In the genomic region with DNA sequence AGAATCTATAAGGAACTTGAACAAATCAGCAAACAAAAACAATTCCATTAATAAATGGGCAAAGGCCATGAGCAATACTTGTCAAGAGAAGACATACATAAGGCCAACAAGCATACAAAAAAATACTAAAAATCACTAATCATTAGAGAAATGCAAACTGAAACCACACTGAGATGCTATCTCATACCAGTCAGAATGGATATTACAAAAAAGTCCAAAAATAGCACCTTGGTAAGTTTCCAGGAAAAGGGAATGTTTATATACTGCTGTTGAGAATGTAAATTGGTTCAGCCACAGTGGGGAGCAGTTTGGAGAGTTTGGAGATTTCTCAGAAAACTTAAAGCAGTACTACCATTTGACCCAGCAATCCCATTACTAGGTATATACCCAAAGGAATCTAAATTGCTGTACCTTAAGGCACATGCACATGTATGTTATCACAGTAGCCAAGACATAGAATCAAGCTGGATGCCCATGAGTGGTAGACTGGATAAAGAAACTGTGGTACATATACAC, we compare ENCODE assay signal across 23 cellular contexts.
DNase-seq lines count a peak whose midpoint lies in the region; ATAC-seq and TF ChIP-seq lines count a peak whose summit lies in the region.
"Had no signal": no experiment of that assay in that cellular context is flagged by ENCODE, and none has a peak within 500 bp of the region (broad histone marks: within the 10 kb centered on the region; RNA-seq: fewer than 3 reads in every experiment).

No MANE protein-coding gene starts in this region.

- no peaks in the 10 kb centered on the region for H4K20me1 ChIP-seq in IMR-90 (ENCODE audit: insufficient read depth, low read length)

- H3K4me2 ChIP-seq in IMR-90 (ENCODE audit: low read depth, low read length), result no peak overlapping the region

- no peak overlapping the region for H4K5ac ChIP-seq in IMR-90 (ENCODE audit: low read depth, low read length)

- H3K56ac ChIP-seq in IMR-90 (ENCODE audit: extremely low read depth, insufficient read depth, low read length), result no peak overlapping the region

- no peaks in the 10 kb centered on the region; the same call in 1 of the 2 replicates for H3K4me1 ChIP-seq in IMR-90 (ENCODE audit: control insufficient read depth, insufficient read depth, low read length)
- H3K4me1 ChIP-seq: heart left ventricle, parathyroid adenoma had no signal

- BruUV-seq in IMR-90 (replicated peaks; lab: Mats Ljungman, UMichigan), result no TSS peak

- H3K4me3 ChIP-seq in IMR-90 (ENCODE audit: insufficient read depth, low read depth, low read length), result no peak overlapping the region
- no peak overlapping the region for H3K4me3 ChIP-seq in brain microvascular endothelial cell (ENCODE audit: low read depth, low read length)
- H3K4me3 ChIP-seq in fibroblast of villous mesenchyme (ENCODE audit: low read depth, low read length), result no peak overlapping the region
- H3K4me3 ChIP-seq: GM12878, heart left ventricle, lung had no signal

- no peaks in the 10 kb centered on the region for H3K27me3 ChIP-seq in IMR-90 (ENCODE audit: control insufficient read depth, insufficient read depth, low read length)
- no peaks in the 10 kb centered on the region for H3K27me3 ChIP-seq in brain microvascular endothelial cell (replicated peaks)
- H3K27me3 ChIP-seq: heart left ventricle had no signal

- H3K4ac ChIP-seq in IMR-90 (ENCODE audit: low read depth, low read length), result no peak overlapping the region

- H2BK20ac ChIP-seq in IMR-90 (ENCODE audit: low read depth, low read length), result peak overlapping the region; percentile 5; the same call in 1 of the 2 replicates

- no peaks in the 10 kb centered on the region for H3K9me1 ChIP-seq in IMR-90 (ENCODE audit: insufficient read depth, low read length)

- POLR2A ChIA-PET in IMR-90 (lab: Charles Lee; ENCODE audit: unreplicated experiment), result no interaction called here

- H3K14ac ChIP-seq in IMR-90 (replicated peaks; ENCODE audit: low read depth, low read length), result no peak overlapping the region

- H3K36me3 Mint-ChIP-seq in type B pancreatic cell, result no peaks in the 10 kb centered on the region

- in situ Hi-C loops in IMR-90 (cut with MboI; ENCODE audit: low sequenced_read_pairs) (no loop called here), brain microvascular endothelial cell (cut with HindIII; ENCODE audit: low pct_ligation_motif_present, low sequenced_read_pairs) (no loop called here)

- no peak overlapping the region for H2AK5ac ChIP-seq in IMR-90 (ENCODE audit: low read depth, low read length)

- H3K79me1 ChIP-seq in IMR-90 (ENCODE audit: low read depth in 1 of 2, low read length in 2 of 2), result no peaks in the 10 kb centered on the region

- H4K8ac ChIP-seq in IMR-90 (ENCODE audit: low read depth in 2 of 2, low read length in 2 of 2), result no peak overlapping the region

- intact Hi-C loops in IMR-90 (cut with micrococcal nuclease), result no loop called here

- ATAC-seq in IMR-90 (ENCODE audit: low read depth) (peak; percentile 65), GM18868 (IDR thresholded peaks at IDR 0.05; ENCODE audit: unreplicated experiment) (no peak), GM21515 (IDR thresholded peaks at IDR 0.05; ENCODE audit: unreplicated experiment) (no peak)
- ATAC-seq: activated T-cell treated with anti-CD3 and anti-CD28 coated beads, Interleukin-2, amount 50 U/mL, for 72 hours; GM12878; heart left ventricle had no signal

- DNase-seq in IMR-90, result peak; percentile 64
- DNase-seq in brain microvascular endothelial cell, result peak; percentile 17
- peak; percentile 34 for DNase-seq in fibroblast of villous mesenchyme (ENCODE audit: low read depth)
- DNase-seq in NCI-H187 (lab: John Stamatoyannopoulos, UW), result no peak
- DNase-seq in type B pancreatic cell (ENCODE audit: extremely low spot score, unreplicated experiment), result no peak
- DNase-seq: activated CD4-positive, alpha-beta T cell treated with anti-CD3 and anti-CD28 coated beads, Interleukin-2, amount 10 ng/mL, durations not matched to agents 24 days and 14 days; activated naive CD4-positive, alpha-beta T cell; activated T-cell treated with anti-CD3 and anti-CD28 coated beads, Interleukin-2, amount 50 U/mL, for 72 hours; amygdala; CD4-positive, alpha-beta T cell; heart left ventricle; NCI-H1105; NCI-H2029; NCI-H526 treated with DMSO at 0.1 percent for 48 hours; SIG-M5; stimulated activated CD4-positive, alpha-beta T cell treated with anti-CD3 and anti-CD28 coated beads, Interleukin-12 subunit alpha, Interleukin-12 subunit beta, amount 100 ng/mL, for 4 hours; stimulated activated CD4-positive, alpha-beta T cell treated with anti-CD3 and anti-CD28 coated beads, Interleukin-4, amount 100 ng/mL, for 1 hour had no signal

- H2BK15ac ChIP-seq in IMR-90 (ENCODE audit: low read depth, low read length), result no peak overlapping the region

- no peak overlapping the region for H3K23ac ChIP-seq in IMR-90 (ENCODE audit: low read depth, low read length)

- peaks cover 24% of the 10 kb centered on the region for H3K9me3 Mint-ChIP-seq in type B pancreatic cell

- CTCF ChIA-PET in IMR-90 (lab: Yijun Ruan, JAX), result no interaction called here

- H2BK120ac ChIP-seq in IMR-90 (ENCODE audit: low read depth, low read length), result no peak overlapping the region; the same call in 1 of the 2 replicates

- no peak overlapping the region for H2BK5ac ChIP-seq in IMR-90 (ENCODE audit: low read depth, low read length, poor library complexity, severe bottlenecking)

- H4K91ac ChIP-seq in IMR-90 (ENCODE audit: insufficient read depth, low read depth, low read length), result no peak overlapping the region

- no peak for TF ChIP-seq RAD21 in IMR-90 (IDR thresholded peaks at IDR 0.05; ENCODE audit: low read length)

- H3K9ac ChIP-seq in IMR-90 (ENCODE audit: low read depth, low read length), result no peak overlapping the region
- H3K9ac ChIP-seq: parathyroid adenoma had no signal

- no peaks in the 10 kb centered on the region for H3K36me3 ChIP-seq in IMR-90 (ENCODE audit: control insufficient read depth, insufficient read depth, low read length)
- no peaks in the 10 kb centered on the region for H3K36me3 ChIP-seq in brain microvascular endothelial cell (replicated peaks)
- H3K36me3 ChIP-seq: heart left ventricle had no signal

- no peak overlapping the region for H3K4me3 Mint-ChIP-seq in type B pancreatic cell
- H3K4me3 Mint-ChIP-seq: activated CD4-positive, alpha-beta T cell treated with anti-CD3 and anti-CD28 coated beads, Interleukin-2, amount 10 ng/mL, durations not matched to agents 24 days and 14 days; activated T-cell treated with anti-CD3 and anti-CD28 coated beads, Interleukin-2, amount 50 U/mL, for 72 hours; CD4-positive, alpha-beta T cell; central memory CD8-positive, alpha-beta T cell had no signal

- dilution Hi-C loops in IMR-90 (cut with HindIII; ENCODE audit: low sequenced_read_pairs, unreplicated experiment), result no loop called here

- no peak overlapping the region for H2AK9ac ChIP-seq in IMR-90 (replicated peaks; ENCODE audit: low read depth, low read length, poor library complexity)

- no peak for TF ChIP-seq POLR2A in IMR-90 (IDR thresholded peaks at IDR 0.05; ENCODE audit: low read depth, low read length)

- H3K4me1 Mint-ChIP-seq in type B pancreatic cell (ENCODE audit: unreplicated experiment), result no peaks in the 10 kb centered on the region
- H3K4me1 Mint-ChIP-seq: activated CD4-positive, alpha-beta T cell treated with anti-CD3 and anti-CD28 coated beads, Interleukin-2, amount 10 ng/mL, durations not matched to agents 24 days and 14 days; central memory CD8-positive, alpha-beta T cell had no signal

- H3K27ac ChIP-seq in IMR-90 (ENCODE audit: insufficient read depth, low read length) (no peak overlapping the region), brain microvascular endothelial cell (no peak overlapping the region)
- H3K27ac ChIP-seq: heart left ventricle, parathyroid adenoma had no signal

- no peak overlapping the region; the same call in 1 of the 2 replicates for H3K18ac ChIP-seq in IMR-90 (ENCODE audit: low read depth, low read length)

- no peaks in the 10 kb centered on the region for H3K9me3 ChIP-seq in IMR-90 (ENCODE audit: control insufficient read depth, insufficient read depth, low read length)
- H3K9me3 ChIP-seq: heart left ventricle had no signal

- no peaks in the 10 kb centered on the region for H3K27me3 Mint-ChIP-seq in type B pancreatic cell
- H3K27me3 Mint-ChIP-seq: activated CD4-positive, alpha-beta T cell treated with anti-CD3 and anti-CD28 coated beads, Interleukin-2, amount 10 ng/mL, durations not matched to agents 24 days and 14 days; CD4-positive, alpha-beta T cell; central memory CD8-positive, alpha-beta T cell had no signal

- TF ChIP-seq CTCF in IMR-90 (conservative IDR thresholded peaks at IDR 0.05; ENCODE audit: low read depth, low read length) (0 out of 2 replicates have a peak, but pooled peaks have one; percentile 17), brain microvascular endothelial cell (IDR thresholded peaks at IDR 0.05; ENCODE audit: low read depth, low read length, missing control alignments) (no peak), fibroblast of villous mesenchyme (IDR thresholded peaks at IDR 0.05; ENCODE audit: insufficient read depth, low read depth, low read length) (no peak), type B pancreatic cell (conservative IDR thresholded peaks at IDR 0.05) (no peak)

- H2AFZ ChIP-seq in IMR-90 (replicated peaks; ENCODE audit: low read length, poor library complexity), result no peak overlapping the region
- H2AFZ ChIP-seq: parathyroid adenoma had no signal

- H3K27ac Mint-ChIP-seq in type B pancreatic cell, result no peak overlapping the region
- H3K27ac Mint-ChIP-seq: activated CD4-positive, alpha-beta T cell treated with anti-CD3 and anti-CD28 coated beads, Interleukin-2, amount 10 ng/mL, durations not matched to agents 24 days and 14 days; activated T-cell treated with anti-CD3 and anti-CD28 coated beads, Interleukin-2, amount 50 U/mL, for 72 hours; CD4-positive, alpha-beta T cell had no signal

TF ChIP-seq in IMR-90, 13 proteins besides CTCF, POLR2A, EP300 and RAD21:
- TF ChIP-seq MXI1 (IDR thresholded peaks at IDR 0.05; ENCODE audit: borderline replicate concordance, low read depth, low read length) (no peak), CHD1 (IDR thresholded peaks at IDR 0.05; ENCODE audit: low read depth, low read length) (no peak), RFX5 (IDR thresholded peaks at IDR 0.05; ENCODE audit: low read depth, low read length) (no peak)
- TF ChIP-seq, protein P1, sequence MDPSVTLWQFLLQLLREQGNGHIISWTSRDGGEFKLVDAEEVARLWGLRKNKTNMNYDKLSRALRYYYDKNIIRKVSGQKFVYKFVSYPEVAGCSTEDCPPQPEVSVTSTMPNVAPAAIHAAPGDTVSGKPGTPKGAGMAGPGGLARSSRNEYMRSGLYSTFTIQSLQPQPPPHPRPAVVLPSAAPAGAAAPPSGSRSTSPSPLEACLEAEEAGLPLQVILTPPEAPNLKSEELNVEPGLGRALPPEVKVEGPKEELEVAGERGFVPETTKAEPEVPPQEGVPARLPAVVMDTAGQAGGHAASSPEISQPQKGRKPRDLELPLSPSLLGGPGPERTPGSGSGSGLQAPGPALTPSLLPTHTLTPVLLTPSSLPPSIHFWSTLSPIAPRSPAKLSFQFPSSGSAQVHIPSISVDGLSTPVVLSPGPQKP (IDR thresholded peaks at IDR 0.05; ENCODE audit: borderline replicate concordance, low read depth, low read length), result no peak

Comparison
In these comparisons a context has a peak if more than half of its experiments do, and no peak if none do; other contexts are left out.
1. DNase-seq: peak in IMR-90 (single experiment), brain microvascular endothelial cell (single experiment) and fibroblast of villous mesenchyme (single experiment); none in NCI-H187 (0 of 2) and type B pancreatic cell (single experiment).